8 cellular contexts compared by ENCODE assay signal in the genomic region with DNA sequence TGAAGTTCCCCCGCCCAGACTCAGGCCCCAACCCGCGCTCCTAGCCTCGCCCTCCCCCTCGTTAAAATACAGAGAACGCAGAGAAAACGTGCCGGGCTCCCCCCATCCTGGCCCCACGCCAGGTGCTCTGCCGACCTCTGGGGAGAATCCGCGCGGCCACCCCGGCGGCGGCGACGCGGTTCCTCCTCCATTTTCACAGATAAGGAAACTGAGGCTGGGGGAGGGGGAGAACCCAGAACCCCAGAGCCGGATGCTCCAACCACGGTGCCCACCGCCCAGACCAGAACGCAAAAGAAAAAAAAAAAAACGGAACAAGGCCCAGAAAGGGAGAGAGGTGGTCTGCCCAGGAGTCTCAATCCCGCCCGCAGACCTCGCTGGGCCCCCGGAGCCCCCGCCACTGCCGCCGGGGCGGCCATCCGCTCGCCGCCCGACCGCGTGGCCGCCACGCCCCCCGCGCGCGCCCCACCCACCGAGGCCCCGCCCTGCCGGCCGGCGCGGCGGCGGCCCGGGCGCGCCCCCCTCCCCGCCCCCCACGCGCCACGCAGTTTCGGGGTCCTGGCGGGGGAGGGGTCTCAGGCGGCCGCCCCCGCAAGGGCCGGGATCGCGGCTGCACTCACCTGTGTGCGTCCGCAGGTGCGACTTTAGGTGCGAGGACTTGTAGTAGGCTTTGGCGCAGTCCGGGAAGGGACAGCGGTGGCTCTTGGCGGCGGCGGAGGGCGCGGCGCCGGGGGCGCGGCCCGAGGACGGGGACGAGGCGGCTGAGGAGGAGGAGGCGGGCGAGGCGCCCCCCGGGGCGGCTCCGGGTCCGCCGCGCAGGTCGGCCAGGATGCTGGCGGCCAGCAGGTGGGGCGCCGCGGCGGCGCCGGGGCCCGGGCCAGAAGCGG. TPM values are rescaled to one million over a fixed set of nuclear protein-coding genes. Genes with fewer than 3 reads are reported as not detected.
DNase-seq lines count a peak whose midpoint lies in the region; ATAC-seq, FAIRE-seq and TF ChIP-seq lines count a peak whose summit lies in the region.

No MANE protein-coding gene starts in this region.

- peak; percentile 35 for DNase-seq in EH (ENCODE audit: low read depth)
- no peak for DNase-seq in HFF-Myc (ENCODE audit: extremely low read depth, low read depth)
- no peak for DNase-seq in Panc1 (ENCODE audit: low read depth, low spot score)
- peak; percentile 82 for DNase-seq in activated naive CD8-positive, alpha-beta T cell treated with anti-CD3 and anti-CD28 coated beads, Interleukin-2, amount 10 ng/mL, durations not matched to agents 7 days and 5 days
- DNase-seq in keratinocyte (ENCODE audit: low read depth, low spot score) = no peak
- peak; percentile 38 to 70 for DNase-seq in stimulated activated CD4-positive, alpha-beta T cell treated with anti-CD3 and anti-CD28 coated beads, Interleukin-4, amount 100 ng/mL, for 4 hours
- no peak for DNase-seq in SHP77 (lab: John Stamatoyannopoulos, UW)

- no peak overlapping the region for H2AFZ ChIP-seq in keratinocyte (ENCODE audit: control insufficient read depth, low read length)

- peak overlapping the region; percentile 93 for H3K27ac Mint-ChIP-seq in activated naive CD8-positive, alpha-beta T cell treated with anti-CD3 and anti-CD28 coated beads, Interleukin-2, amount 10 ng/mL, durations not matched to agents 7 days and 5 days

- H3K4me1 ChIP-seq in Panc1 (ENCODE audit: control insufficient read depth, insufficient read depth, low read length) (peaks cover 18% of the 10 kb centered on the region), keratinocyte (ENCODE audit: control insufficient read depth, extremely low read depth, insufficient read depth, low read length) (peaks cover 36% of the 10 kb centered on the region)

- H3K27me3 ChIP-seq in Panc1 (ENCODE audit: control insufficient read depth, insufficient read depth, low read length) = no peaks in the 10 kb centered on the region
- H3K27me3 ChIP-seq in keratinocyte (ENCODE audit: control insufficient read depth, extremely low read depth, insufficient read depth, low read length) = no peaks in the 10 kb centered on the region

- no TSS peak for BruUV-seq in Panc1 (replicated peaks; lab: Mats Ljungman, UMichigan)

- peaks cover 20% of the 10 kb centered on the region for H4K20me1 ChIP-seq in keratinocyte (ENCODE audit: control insufficient read depth, extremely low read depth, insufficient read depth, low read length)

- H3K36me3 ChIP-seq in Panc1 (ENCODE audit: control insufficient read depth, insufficient read depth, low read length) (peaks cover 5% of the 10 kb centered on the region; the same call in 1 of the 2 replicates), keratinocyte (ENCODE audit: control insufficient read depth in 2 of 2, extremely low read depth in 1 of 2, insufficient read depth in 2 of 2, low read length in 2 of 2) (no peaks in the 10 kb centered on the region)

- peaks cover 14% of the 10 kb centered on the region for H3K4me1 Mint-ChIP-seq in activated naive CD8-positive, alpha-beta T cell treated with anti-CD3 and anti-CD28 coated beads, Interleukin-2, amount 10 ng/mL, durations not matched to agents 7 days and 5 days

- H3K9me3 ChIP-seq in Panc1 (ENCODE audit: control insufficient read depth, insufficient read depth, low read depth, low read length) (no peaks in the 10 kb centered on the region), keratinocyte (ENCODE audit: control insufficient read depth, low read depth, low read length) (no peaks in the 10 kb centered on the region)

- H3K4me2 ChIP-seq in keratinocyte (ENCODE audit: control insufficient read depth, extremely low read depth, insufficient read depth, low read depth, low read length) = peak overlapping the region; percentile 92

- H3K9ac ChIP-seq in keratinocyte (ENCODE audit: control insufficient read depth, extremely low read depth, insufficient read depth, low read length) = peak overlapping the region; percentile 84

- in situ Hi-C loops in Panc1 (cut with HindIII; ENCODE audit: low pct_unique_long_range_greater_than_20kb, low sequenced_read_pairs) = no loop called here

- H3K9me3 Mint-ChIP-seq in activated naive CD8-positive, alpha-beta T cell treated with anti-CD3 and anti-CD28 coated beads, Interleukin-2, amount 10 ng/mL, durations not matched to agents 7 days and 5 days = no peaks in the 10 kb centered on the region

- dilution Hi-C loops in keratinocyte (cut with MboI; ENCODE audit: extremely low pct_ligation_motif_present, low sequenced_read_pairs) = no loop called here

- intact Hi-C loops in Panc1 (cut with micrococcal nuclease; ENCODE audit: unreplicated experiment) = no loop called here

- H3K27me3 Mint-ChIP-seq in activated naive CD8-positive, alpha-beta T cell treated with anti-CD3 and anti-CD28 coated beads, Interleukin-2, amount 10 ng/mL, durations not matched to agents 7 days and 5 days = no peaks in the 10 kb centered on the region

- POLR2A ChIA-PET in Panc1 (lab: Charles Lee) = no interaction called here
- POLR2A ChIA-PET in activated naive CD8-positive, alpha-beta T cell treated with anti-CD3 and anti-CD28 coated beads, Interleukin-2, amount 10 ng/mL, durations not matched to agents 7 days and 5 days (lab: Charles Lee) = no interaction called here

- H3K9me1 ChIP-seq in keratinocyte (ENCODE audit: control insufficient read depth, extremely low read depth, insufficient read depth, low read length) = no peaks in the 10 kb centered on the region

- peaks cover 52% of the 10 kb centered on the region for H3K79me2 ChIP-seq in keratinocyte (ENCODE audit: control insufficient read depth, insufficient read depth, low read length)

- peak overlapping the region; percentile 96 for H3K4me3 Mint-ChIP-seq in activated naive CD8-positive, alpha-beta T cell treated with anti-CD3 and anti-CD28 coated beads, Interleukin-2, amount 10 ng/mL, durations not matched to agents 7 days and 5 days

- H3K4me3 ChIP-seq in HFF-Myc (replicated peaks; ENCODE audit: low read depth, low read length) = peak overlapping the region; percentile 86
- peak overlapping the region; percentile 76 to 80 for H3K4me3 ChIP-seq in Panc1 (ENCODE audit: low read depth in 2 of 2, low read length in 2 of 2)
- peak overlapping the region; percentile 76 to 92 (median 88) for H3K4me3 ChIP-seq in keratinocyte (ENCODE audit: control insufficient read depth in 2 of 3, extremely low read depth in 1 of 3, insufficient read depth in 2 of 3, low read depth in 1 of 3, low read length in 3 of 3)

- H3K36me3 Mint-ChIP-seq in activated naive CD8-positive, alpha-beta T cell treated with anti-CD3 and anti-CD28 coated beads, Interleukin-2, amount 10 ng/mL, durations not matched to agents 7 days and 5 days = no peaks in the 10 kb centered on the region

- peak overlapping the region; percentile 88 for H3K27ac ChIP-seq in Panc1 (ENCODE audit: low read length)
- peak overlapping the region; percentile 58 for H3K27ac ChIP-seq in keratinocyte (ENCODE audit: control insufficient read depth, insufficient read depth, low read length)

- CTCF ChIA-PET in Panc1 (lab: Charles Lee) = no interaction called here

- TF ChIP-seq CTCF in HFF-Myc (IDR thresholded peaks at IDR 0.05; ENCODE audit: low read depth, low read length, missing control alignments) = no peak
- no peak for TF ChIP-seq CTCF in Panc1 (IDR thresholded peaks at IDR 0.05)
- TF ChIP-seq CTCF in keratinocyte (optimal IDR thresholded peaks at IDR 0.05 in 1 of 3, IDR thresholded peaks at IDR 0.05 in 1 of 3, conservative IDR thresholded peaks at IDR 0.05 in 1 of 3; ENCODE audit: extremely low read depth in 1 of 3, insufficient read depth in 2 of 3, low read length in 3 of 3) = no peak

- ATAC-seq in Panc1 (peak; percentile 10), GM21576 (IDR thresholded peaks at IDR 0.05; ENCODE audit: unreplicated experiment) (no peak)
- ATAC-seq in activated naive CD8-positive, alpha-beta T cell treated with anti-CD3 and anti-CD28 coated beads, Interleukin-2, amount 10 ng/mL, durations not matched to agents 7 days and 5 days (ENCODE audit: low read depth) = no peak

- FAIRE-seq in keratinocyte (lab: Jason Lieb, UNC) = no peak

RNA-seq across cellular contexts. Expression of a gene that starts 0.7 kb away (rescaled TPM):
- total RNA-seq in Panc1 (2021; ENCODE audit: unreplicated experiment) = 79.3 TPM
- 74.5 TPM for polyA plus RNA-seq in Panc1 (2012; ENCODE audit: insufficient read length)
- 10 to 100 TPM; 21.5 to 21.8 TPM for total RNA-seq in activated naive CD8-positive, alpha-beta T cell treated with anti-CD3 and anti-CD28 coated beads, Interleukin-2, amount 10 ng/mL, durations not matched to agents 7 days and 5 days
- polyA plus RNA-seq in keratinocyte = 4.9 to 14.7 TPM (median 6.0 TPM) in 3 replicates
- polyA plus RNA-seq in keratinocyte (2011; ENCODE audit: low read depth) = 2.6 TPM
- 4.7 and 19.3 TPM in 2 replicates for polyA plus RNA-seq in keratinocyte (2011; cell fraction: cytosol; rRNA removed)
- polyA plus RNA-seq in keratinocyte (2011; cell fraction: nucleus; rRNA removed) = 7.7 and 17.7 TPM in 2 replicates
- 13.9 and 30.6 TPM in 2 replicates for polyA plus RNA-seq in keratinocyte (2012; ENCODE audit: low replicate concordance)
- polyA minus RNA-seq in keratinocyte = 1.9 to 11.4 TPM (median 2.2 TPM) in 3 replicates
- 48.5 TPM for polyA minus RNA-seq in keratinocyte (2011; cell fraction: cytosol; rRNA and poly(A)+ RNA removed)
- 8.2 and 11.3 TPM in 2 replicates for polyA minus RNA-seq in keratinocyte (2011; cell fraction: nucleus; rRNA and poly(A)+ RNA removed)

RNA-seq across cellular contexts. Expression of a gene that starts 14.4 kb away (rescaled TPM):
- 52.1 TPM for total RNA-seq in Panc1 (2021; ENCODE audit: unreplicated experiment)
- polyA plus RNA-seq in Panc1 (2012; ENCODE audit: insufficient read length) = 66.2 TPM
- total RNA-seq in activated naive CD8-positive, alpha-beta T cell treated with anti-CD3 and anti-CD28 coated beads, Interleukin-2, amount 10 ng/mL, durations not matched to agents 7 days and 5 days = 10 to 100 TPM; 57.9 to 60.4 TPM
- polyA plus RNA-seq in keratinocyte = 6.1 to 18.6 TPM (median 9.1 TPM) in 3 replicates
- 15.3 TPM for polyA plus RNA-seq in keratinocyte (2011; ENCODE audit: low read depth)
- 8.0 and 14.2 TPM in 2 replicates for polyA plus RNA-seq in keratinocyte (2011; cell fraction: cytosol; rRNA removed)
- 41.7 and 47.8 TPM in 2 replicates for polyA plus RNA-seq in keratinocyte (2011; cell fraction: nucleus; rRNA removed)
- 19.8 and 25.0 TPM in 2 replicates for polyA plus RNA-seq in keratinocyte (2012; ENCODE audit: low replicate concordance)
- polyA minus RNA-seq in keratinocyte = 16.5 to 40.9 TPM (median 17.7 TPM) in 3 replicates
- polyA minus RNA-seq in keratinocyte (2011; cell fraction: cytosol; rRNA and poly(A)+ RNA removed) = 27.4 TPM
- polyA minus RNA-seq in keratinocyte (2011; cell fraction: nucleus; rRNA and poly(A)+ RNA removed) = 12.9 and 19.1 TPM in 2 replicates

RNA-seq across cellular contexts. Expression of a gene that starts 22.6 kb away (rescaled TPM):
- 57.1 TPM for total RNA-seq in Panc1 (2021; ENCODE audit: unreplicated experiment)
- 92.3 TPM for polyA plus RNA-seq in Panc1 (2012; ENCODE audit: insufficient read length)
- total RNA-seq in activated naive CD8-positive, alpha-beta T cell treated with anti-CD3 and anti-CD28 coated beads, Interleukin-2, amount 10 ng/mL, durations not matched to agents 7 days and 5 days = 100 to 1,000 TPM; 185 to 194 TPM
- polyA plus RNA-seq in keratinocyte = 27.2 to 67.3 TPM (median 31.0 TPM) in 3 replicates
- 9.2 TPM for polyA plus RNA-seq in keratinocyte (2011; ENCODE audit: low read depth)
- 20.8 and 62.5 TPM in 2 replicates for polyA plus RNA-seq in keratinocyte (2011; cell fraction: cytosol; rRNA removed)
- polyA plus RNA-seq in keratinocyte (2011; cell fraction: nucleus; rRNA removed) = 29.9 and 47.5 TPM in 2 replicates
- 20.6 and 43.3 TPM in 2 replicates for polyA plus RNA-seq in keratinocyte (2012; ENCODE audit: low replicate concordance)
- polyA minus RNA-seq in keratinocyte = 13.2 to 23.4 TPM (median 20.6 TPM) in 3 replicates
- polyA minus RNA-seq in keratinocyte (2011; cell fraction: cytosol; rRNA and poly(A)+ RNA removed) = 122 TPM
- 13.3 and 22.2 TPM in 2 replicates for polyA minus RNA-seq in keratinocyte (2011; cell fraction: nucleus; rRNA and poly(A)+ RNA removed)

RNA-seq across cellular contexts. Expression of a gene that starts 42.5 kb away (rescaled TPM):
- total RNA-seq in Panc1 (2021; ENCODE audit: unreplicated experiment) = 8.9 TPM
- 8.5 TPM for polyA plus RNA-seq in Panc1 (2012; ENCODE audit: insufficient read length)
- 1 to 10 TPM; 7.6 to 9.3 TPM for total RNA-seq in activated naive CD8-positive, alpha-beta T cell treated with anti-CD3 and anti-CD28 coated beads, Interleukin-2, amount 10 ng/mL, durations not matched to agents 7 days and 5 days
- polyA plus RNA-seq in keratinocyte = 0.55 to 0.93 TPM (median 0.85 TPM) in 3 replicates
- polyA plus RNA-seq in keratinocyte (2011; ENCODE audit: low read depth) = 0.69 TPM
- polyA plus RNA-seq in keratinocyte (2011; cell fraction: cytosol; rRNA removed) = 0.15 and 1.7 TPM in 2 replicates
- polyA plus RNA-seq in keratinocyte (2011; cell fraction: nucleus; rRNA removed) = 1.2 and 2.4 TPM in 2 replicates
- 1.9 and 3.4 TPM in 2 replicates for polyA plus RNA-seq in keratinocyte (2012; ENCODE audit: low replicate concordance)
- 0.20 to 0.36 TPM in 2 of 3 replicates, not detected in the other for polyA minus RNA-seq in keratinocyte
- polyA minus RNA-seq in keratinocyte (2011; cell fraction: cytosol; rRNA and poly(A)+ RNA removed) = 2.1 TPM
- polyA minus RNA-seq in keratinocyte (2011; cell fraction: nucleus; rRNA and poly(A)+ RNA removed) = 2.1 and 2.6 TPM in 2 replicates

RNA-seq across cellular contexts. Expression of a gene that starts 42.5 kb away (rescaled TPM):
- 98.4 TPM for total RNA-seq in Panc1 (2021; ENCODE audit: unreplicated experiment)
- polyA plus RNA-seq in Panc1 (2012; ENCODE audit: insufficient read length) = 94.3 TPM
- total RNA-seq in activated naive CD8-positive, alpha-beta T cell treated with anti-CD3 and anti-CD28 coated beads, Interleukin-2, amount 10 ng/mL, durations not matched to agents 7 days and 5 days = 10 to 100 TPM; 35.1 to 35.2 TPM
- polyA plus RNA-seq in keratinocyte = 4.8 to 30.3 TPM (median 7.0 TPM) in 3 replicates
- 10.6 TPM for polyA plus RNA-seq in keratinocyte (2011; ENCODE audit: low read depth)
- 7.3 and 17.8 TPM in 2 replicates for polyA plus RNA-seq in keratinocyte (2011; cell fraction: cytosol; rRNA removed)
- 33.4 and 43.4 TPM in 2 replicates for polyA plus RNA-seq in keratinocyte (2011; cell fraction: nucleus; rRNA removed)
- polyA plus RNA-seq in keratinocyte (2012; ENCODE audit: low replicate concordance) = 27.2 and 45.1 TPM in 2 replicates
- polyA minus RNA-seq in keratinocyte = 8.2 to 40.3 TPM (median 10.1 TPM) in 3 replicates
- 62.7 TPM for polyA minus RNA-seq in keratinocyte (2011; cell fraction: cytosol; rRNA and poly(A)+ RNA removed)
- 38.2 and 42.0 TPM in 2 replicates for polyA minus RNA-seq in keratinocyte (2011; cell fraction: nucleus; rRNA and poly(A)+ RNA removed)

Comparison
In these comparisons a context has a peak if more than half of its experiments do, and no peak if none do; other contexts are left out.
1. DNase-seq: peak in EH (single experiment), activated naive CD8-positive, alpha-beta T cell treated with anti-CD3 and anti-CD28 coated beads, Interleukin-2, amount 10 ng/mL, durations not matched to agents 7 days and 5 days (single experiment) and stimulated activated CD4-positive, alpha-beta T cell treated with anti-CD3 and anti-CD28 coated beads, Interleukin-4, amount 100 ng/mL, for 4 hours (2 of 2); none in HFF-Myc (single experiment), Panc1 (single experiment), keratinocyte (single experiment) and SHP77 (0 of 2).
2. Peak in every context shown above with its lines, with median percentiles within 50 percentile points of each other: H3K4me3 ChIP-seq.